ENCODE assay signal across 9 cellular contexts in genomic region chr7:33932832-33933468, GRCh38. TPM values are rescaled to one million over a fixed set of nuclear protein-coding genes. Genes with fewer than 3 reads are reported as not detected.
DNase-seq lines count a peak whose midpoint lies in the region; ATAC-seq and TF ChIP-seq lines count a peak whose summit lies in the region.
"Had no signal": no experiment of that assay in that cellular context is flagged by ENCODE, and none has a peak within 500 bp of the region (broad histone marks: within the 10 kb centered on the region; RNA-seq: fewer than 3 reads in every experiment).

No MANE protein-coding gene starts in this region.

- CTCF ChIA-PET in activated CD8-positive, alpha-beta T cell treated with anti-CD3 and anti-CD28 coated beads for 36 hours (lab: Charles Lee): interaction anchor here (0.6 to 4.9 kb wide), 47 partner anchors 9 to 1168 kb away, joined by 3 to 35 read pairs (median 4); no protein-coding TSS in a partner anchor

- POLR2A ChIA-PET in activated CD8-positive, alpha-beta T cell treated with anti-CD3 and anti-CD28 coated beads for 36 hours (lab: Charles Lee): no interaction called here

- peak; percentile 91 for DNase-seq in Ammon's horn (ENCODE audit: low spot score)
- DNase-seq in NCI-H69 (lab: John Stamatoyannopoulos, UW): peak; percentile 57
- peak; percentile 70 for DNase-seq in activated CD8-positive, alpha-beta T cell treated with anti-CD3 and anti-CD28 coated beads for 36 hours
- peak; percentile 29 for DNase-seq in stimulated activated CD8-positive, alpha-beta memory T cell treated with anti-CD3 and anti-CD28 coated beads, Interleukin-15, amount 100 ng/mL, for 24 hours (ENCODE audit: low read depth)

- no peaks in the 10 kb centered on the region for H3K4me1 ChIP-seq in endocrine pancreas (ENCODE audit: control insufficient read depth, insufficient read depth, low read length)
- H3K4me1 ChIP-seq in mesodermal cell (ENCODE audit: control insufficient read depth, insufficient read depth, low read length, poor library complexity, severe bottlenecking): peaks cover 30% of the 10 kb centered on the region

- peak overlapping the region; percentile 42 for H3K4me3 ChIP-seq in endocrine pancreas (ENCODE audit: control insufficient read depth, insufficient read depth, low read length)
- no peak overlapping the region for H3K4me3 ChIP-seq in mesodermal cell (ENCODE audit: extremely low read depth, insufficient read depth, low read length, poor library complexity, severe bottlenecking)

- peak overlapping the region; percentile 62 for H3K27ac ChIP-seq in mesodermal cell (ENCODE audit: low read depth, low read length, severe bottlenecking)

- H3K4me3 Mint-ChIP-seq in activated CD8-positive, alpha-beta T cell treated with anti-CD3 and anti-CD28 coated beads for 36 hours: no peak overlapping the region

- 30 to 32% methylated on average over 13 to 15 of the region's 15 CpGs for WGBS in mesodermal cell (ENCODE audit: insufficient coverage in 2 of 2), 2 experiments

- H3K27me3 Mint-ChIP-seq in activated CD8-positive, alpha-beta T cell treated with anti-CD3 and anti-CD28 coated beads for 36 hours: peaks cover 12% of the 10 kb centered on the region

- peaks cover 4% of the 10 kb centered on the region for H3K4me1 Mint-ChIP-seq in activated CD8-positive, alpha-beta T cell treated with anti-CD3 and anti-CD28 coated beads for 36 hours (ENCODE audit: low read depth)

- H3K36me3 ChIP-seq in endocrine pancreas (ENCODE audit: control insufficient read depth, insufficient read depth, low read length) (no peaks in the 10 kb centered on the region), mesodermal cell (ENCODE audit: control insufficient read depth, insufficient read depth, low read length) (peaks cover 72% of the 10 kb centered on the region)

- H3K27me3 ChIP-seq in endocrine pancreas (ENCODE audit: control insufficient read depth, insufficient read depth, low read length): no peaks in the 10 kb centered on the region

- no peaks in the 10 kb centered on the region for H3K9me3 Mint-ChIP-seq in activated CD8-positive, alpha-beta T cell treated with anti-CD3 and anti-CD28 coated beads for 36 hours
- H3K9me3 Mint-ChIP-seq: IgD-negative memory B cell had no signal

- no peaks in the 10 kb centered on the region for H3K36me3 Mint-ChIP-seq in activated CD8-positive, alpha-beta T cell treated with anti-CD3 and anti-CD28 coated beads for 36 hours (ENCODE audit: low read depth)
- H3K36me3 Mint-ChIP-seq: IgD-negative memory B cell had no signal

- H3K9me3 ChIP-seq in endocrine pancreas (ENCODE audit: control insufficient read depth, low read length): no peaks in the 10 kb centered on the region
- H3K9me3 ChIP-seq in mesodermal cell (ENCODE audit: control insufficient read depth, low read length): no peaks in the 10 kb centered on the region

- ATAC-seq in GM19035 (IDR thresholded peaks at IDR 0.05; ENCODE audit: unreplicated experiment) (peak; percentile 72), HG03442 (IDR thresholded peaks at IDR 0.05; ENCODE audit: unreplicated experiment) (peak; percentile 80)
- peak; percentile 56 for ATAC-seq in activated CD8-positive, alpha-beta T cell treated with anti-CD3 and anti-CD28 coated beads for 36 hours

- peak; percentile 89 for TF ChIP-seq CTCF in activated CD8-positive, alpha-beta T cell treated with anti-CD3 and anti-CD28 coated beads for 36 hours (IDR thresholded peaks at IDR 0.05)

- intact Hi-C loops in activated CD8-positive, alpha-beta T cell treated with anti-CD3 and anti-CD28 coated beads for 36 hours (cut with micrococcal nuclease): loop anchor here (5.0 to 10.0 kb wide), 2 partner anchors 688 to 746 kb away; no protein-coding TSS in a partner anchor

- H3K9ac ChIP-seq in endocrine pancreas (ENCODE audit: control insufficient read depth, insufficient read depth, low read length): no peak overlapping the region

- no peak overlapping the region for H3K27ac Mint-ChIP-seq in activated CD8-positive, alpha-beta T cell treated with anti-CD3 and anti-CD28 coated beads for 36 hours

RNA-seq across cellular contexts. Expression of gene BMPER, which starts 27.6 kb away (rescaled TPM):
- not detected for total RNA-seq in activated CD8-positive, alpha-beta T cell treated with anti-CD3 and anti-CD28 coated beads for 36 hours
- polyA plus RNA-seq in mesodermal cell (2013, experiment 1 of 2): 54.1 TPM
- polyA plus RNA-seq in mesodermal cell (2013, experiment 2 of 2): 52.9 TPM
- polyA plus RNA-seq: IgD-negative memory B cell had no signal

Comparison
In these comparisons a context has a peak if more than half of its experiments do, and no peak if none do; other contexts are left out.
1. DNase-seq: peak in every context shown above with its lines; median percentile 91 in Ammon's horn; 70 in activated CD8-positive, alpha-beta T cell treated with anti-CD3 and anti-CD28 coated beads for 36 hours; 57 in NCI-H69; 29 in stimulated activated CD8-positive, alpha-beta memory T cell treated with anti-CD3 and anti-CD28 coated beads, Interleukin-15, amount 100 ng/mL, for 24 hours.